8 cellular contexts compared by ENCODE assay signal in the genomic region with DNA sequence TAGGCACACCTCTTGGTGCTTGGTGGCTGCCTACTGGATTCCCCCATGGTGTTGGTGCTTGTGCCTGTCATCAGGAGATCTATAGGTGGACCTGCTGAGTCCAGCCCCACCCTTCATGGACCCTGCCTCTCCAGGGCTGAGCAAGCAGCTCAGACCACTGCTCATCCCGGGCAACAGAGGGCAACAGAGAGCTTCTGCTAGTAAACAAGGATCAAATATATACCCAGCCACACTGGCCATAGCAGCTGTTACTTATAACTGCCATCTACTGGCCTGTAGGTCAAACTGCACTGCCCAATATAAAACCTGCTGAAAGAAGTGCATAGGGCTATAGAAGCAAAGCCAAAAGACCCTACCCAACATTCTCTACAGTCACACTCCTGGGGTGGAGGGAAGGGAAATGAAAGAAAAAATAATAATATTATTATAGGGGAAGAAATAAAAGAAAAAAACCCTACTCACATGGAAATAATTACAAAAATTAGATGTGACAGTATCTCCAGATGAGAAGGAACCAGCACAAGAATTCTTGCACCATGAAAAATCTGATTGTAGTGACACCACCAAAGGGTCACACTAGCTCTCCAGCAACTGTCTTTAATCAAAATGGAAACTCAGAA. TPM values are rescaled to one million over a fixed set of nuclear protein-coding genes. Genes with fewer than 3 reads are reported as not detected.
DNase-seq lines count a peak whose midpoint lies in the region; ATAC-seq and TF ChIP-seq lines count a peak whose summit lies in the region.

No MANE protein-coding gene starts in this region.

- H3K4me3 Mint-ChIP-seq in activated CD4-positive, alpha-beta T cell treated with anti-CD3 and anti-CD28 coated beads for 36 hours: no peak overlapping the region
- H3K4me3 Mint-ChIP-seq in endodermal cell: no peak overlapping the region

- no peak overlapping the region for H3K27ac Mint-ChIP-seq in activated CD4-positive, alpha-beta T cell treated with anti-CD3 and anti-CD28 coated beads for 36 hours
- H3K27ac Mint-ChIP-seq in endodermal cell: no peak overlapping the region

- 0 to 2% methylated on average over 1 of the region's 1 CpG for WGBS in heart right ventricle, 2 donors
- WGBS in endodermal cell (ENCODE audit: insufficient coverage in 1 of 2, insufficient read length in 1 of 2), 2 experiments: 0 to 4% methylated on average over 1 of the region's 1 CpG
- WGBS in psoas muscle, 3 donors: 0 to 6% (median 0%) methylated on average over 1 of the region's 1 CpG

- TF ChIP-seq CTCF in heart right ventricle (IDR thresholded peaks at IDR 0.05) (peak in 7 of 9 donors; percentile 17 to 60 (median 30)), endodermal cell (conservative IDR thresholded peaks at IDR 0.05) (peak; percentile 85), psoas muscle (IDR thresholded peaks at IDR 0.05) (peak; percentile 28)

- POLR2A ChIA-PET in activated CD4-positive, alpha-beta T cell treated with anti-CD3 and anti-CD28 coated beads for 36 hours (lab: Charles Lee): no interaction called here

- peaks cover 10% of the 10 kb centered on the region for H3K36me3 Mint-ChIP-seq in activated CD4-positive, alpha-beta T cell treated with anti-CD3 and anti-CD28 coated beads for 36 hours (ENCODE audit: low read depth)
- H3K36me3 Mint-ChIP-seq in endodermal cell (ENCODE audit: low read depth): no peaks in the 10 kb centered on the region

- peaks cover 12% of the 10 kb centered on the region for H3K9me3 Mint-ChIP-seq in activated CD4-positive, alpha-beta T cell treated with anti-CD3 and anti-CD28 coated beads for 36 hours (ENCODE audit: low read depth)
- peaks cover 27% of the 10 kb centered on the region for H3K9me3 Mint-ChIP-seq in endodermal cell

- DNase-seq in heart right ventricle (no peak), cardiac septum (ENCODE audit: low spot score) (no peak), NCI-H1092 treated with DMSO at 0.1 percent for 48 hours (lab: John Stamatoyannopoulos, UW) (peak; percentile 30), endodermal cell (peak; percentile 88), psoas muscle (no peak), NCI-H187 (lab: John Stamatoyannopoulos, UW) (no peak)
- peak; percentile 63 for DNase-seq in activated CD4-positive, alpha-beta T cell treated with anti-CD3 and anti-CD28 coated beads for 36 hours

- intact Hi-C loops in heart right ventricle (cut with DNase I): no loop called here
- intact Hi-C loops in cardiac septum (cut with DNase I): no loop called here
- intact Hi-C loops in activated CD4-positive, alpha-beta T cell treated with anti-CD3 and anti-CD28 coated beads for 36 hours (cut with DNase I, micrococcal nuclease): loop anchor here (1.0 to 5.0 kb wide), 3 partner anchors 55 to 101 kb away; partner anchors contain the start of gene ZNF800 (in 1 of the 2)
- intact Hi-C loops in psoas muscle (cut with DNase I): no loop called here

- ATAC-seq in heart right ventricle (peak in 1 of 8 donors; percentile 48), HG02759 (IDR thresholded peaks at IDR 0.05; ENCODE audit: unreplicated experiment) (peak; percentile 100), psoas muscle (no peak)
- ATAC-seq in activated CD4-positive, alpha-beta T cell treated with anti-CD3 and anti-CD28 coated beads for 36 hours: peak; percentile 98

- peaks cover 5% of the 10 kb centered on the region for H3K27me3 Mint-ChIP-seq in activated CD4-positive, alpha-beta T cell treated with anti-CD3 and anti-CD28 coated beads for 36 hours
- H3K27me3 Mint-ChIP-seq in endodermal cell (ENCODE audit: insufficient read depth): peaks cover 45% of the 10 kb centered on the region

- H3K4me3 ChIP-seq in heart right ventricle (no peak overlapping the region), endodermal cell (ENCODE audit: low read length) (peak overlapping the region; percentile 27), psoas muscle (no peak overlapping the region)

- H3K36me3 ChIP-seq in heart right ventricle (no peaks in the 10 kb centered on the region), endodermal cell (ENCODE audit: control insufficient read depth, insufficient read depth, low read length) (no peaks in the 10 kb centered on the region), psoas muscle (ENCODE audit: insufficient read depth in 1 of 2, low read depth in 1 of 2) (no peaks in the 10 kb centered on the region)

- H3K9ac ChIP-seq in endodermal cell (ENCODE audit: extremely low read depth, low read length, poor library complexity, severe bottlenecking): no peak overlapping the region

- H3K9me3 ChIP-seq in heart right ventricle (peaks cover 0 to 31% (median 15%) of the 10 kb centered on the region in 11 donors), endodermal cell (ENCODE audit: control insufficient read depth, low read length) (peaks cover 17% of the 10 kb centered on the region), psoas muscle (no peaks in the 10 kb centered on the region)

- no peak overlapping the region for H3K27ac ChIP-seq in heart right ventricle
- H3K27ac ChIP-seq in endodermal cell (ENCODE audit: low read depth, low read length): no peak overlapping the region
- H3K27ac ChIP-seq in psoas muscle: no peak overlapping the region

- H3K4me1 ChIP-seq in heart right ventricle (no peaks in the 10 kb centered on the region), endodermal cell (ENCODE audit: control insufficient read depth, insufficient read depth, low read length) (no peaks in the 10 kb centered on the region), psoas muscle (no peaks in the 10 kb centered on the region)

- peaks cover 0 to 30% (median 5%) of the 10 kb centered on the region in 7 donors for H3K27me3 ChIP-seq in heart right ventricle
- no peaks in the 10 kb centered on the region for H3K27me3 ChIP-seq in endodermal cell (ENCODE audit: control insufficient read depth, insufficient read depth, low read length, poor library complexity, severe bottlenecking)
- no peaks in the 10 kb centered on the region for H3K27me3 ChIP-seq in psoas muscle (ENCODE audit: insufficient read depth in 3 of 3, low read length in 2 of 3)

- CTCF ChIA-PET in activated CD4-positive, alpha-beta T cell treated with anti-CD3 and anti-CD28 coated beads for 36 hours (lab: Charles Lee): interaction anchor here (0.6 to 1.8 kb wide), 17 partner anchors 9 to 644 kb away, joined by 3 to 10 read pairs (median 3); partner anchors contain the start of gene GCC1

- peaks cover 17% of the 10 kb centered on the region for H3K4me1 Mint-ChIP-seq in activated CD4-positive, alpha-beta T cell treated with anti-CD3 and anti-CD28 coated beads for 36 hours
- no peaks in the 10 kb centered on the region for H3K4me1 Mint-ChIP-seq in endodermal cell

RNA-seq across cellular contexts. Expression of gene ZNF800, which starts 54.9 kb away (rescaled TPM):
- 10 to 100 TPM; 17.5 to 35.8 (median 25.4) TPM for total RNA-seq in heart right ventricle
- polyA plus RNA-seq in heart right ventricle: 1 to 10 TPM; 3.4 to 7.0 TPM
- total RNA-seq in cardiac septum: 26.3 TPM
- 10 to 100 TPM; 27.5 to 34.7 TPM for total RNA-seq in activated CD4-positive, alpha-beta T cell treated with anti-CD3 and anti-CD28 coated beads for 36 hours
- total RNA-seq in endodermal cell: 10 to 100 TPM; 13.8 to 16.8 TPM
- polyA plus RNA-seq in endodermal cell (2013, experiment 1 of 2): 13.6 TPM
- 14.0 TPM for polyA plus RNA-seq in endodermal cell (2013, experiment 2 of 2)
- 10 to 100 TPM; 26.6 to 33.6 (median 28.7) TPM for total RNA-seq in psoas muscle
- polyA plus RNA-seq in psoas muscle: 10 to 100 TPM in 1 of 3 donors, 1 to 10 TPM in 2; 4.1 to 11.8 (median 5.2) TPM

Comparison
In these comparisons a context has a peak if more than half of its experiments do, and no peak if none do; other contexts are left out.
1. ATAC-seq: peak in HG02759 (single experiment) and activated CD4-positive, alpha-beta T cell treated with anti-CD3 and anti-CD28 coated beads for 36 hours (single experiment); none in psoas muscle (0 of 4).
2. DNase-seq: peak in NCI-H1092 treated with DMSO at 0.1 percent for 48 hours (single experiment), activated CD4-positive, alpha-beta T cell treated with anti-CD3 and anti-CD28 coated beads for 36 hours (single experiment) and endodermal cell (single experiment); none in heart right ventricle (0 of 2), cardiac septum (single experiment), psoas muscle (0 of 2) and NCI-H187 (0 of 2).
3. CTCF ChIP-seq: peak in every context shown above with its lines; median percentile 85 in endodermal cell; 30 in heart right ventricle; 28 in psoas muscle.
4. intact Hi-C loops: an anchor here in activated CD4-positive, alpha-beta T cell treated with anti-CD3 and anti-CD28 coated beads for 36 hours (1.0 to 5.0 kb wide); none called in heart right ventricle, cardiac septum and psoas muscle.